26 cellular contexts compared by ENCODE assay signal in the genomic region with DNA sequence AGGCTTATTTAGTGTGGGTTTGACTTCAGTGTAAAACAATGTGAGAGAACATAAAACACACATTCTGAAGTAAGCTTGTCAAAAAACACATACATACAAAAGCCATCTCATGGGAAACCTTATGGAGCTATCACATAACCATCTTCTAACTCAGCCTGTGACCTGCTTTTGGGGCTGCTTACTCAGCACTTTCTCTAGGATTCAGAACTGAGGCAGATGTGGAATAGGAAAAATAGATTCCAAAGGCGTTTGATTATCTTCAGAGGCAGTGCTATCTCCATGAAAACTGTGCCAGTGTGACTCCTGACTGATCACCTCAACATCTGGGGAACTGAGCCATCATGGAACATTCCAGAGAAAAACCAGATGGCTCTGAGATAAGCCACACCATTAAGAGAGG. TPM values are rescaled to one million over a fixed set of nuclear protein-coding genes. Genes with fewer than 3 reads are reported as not detected.
A peak's percentile ranks its signal among the peaks of the same experiment; 100 is the strongest.
DNase-seq lines count a peak whose midpoint lies in the region; ATAC-seq, FAIRE-seq and TF ChIP-seq lines count a peak whose summit lies in the region.
"Had no signal": no experiment of that assay in that cellular context is flagged by ENCODE, and none has a peak within 500 bp of the region (broad histone marks: within the 10 kb centered on the region; RNA-seq: fewer than 3 reads in every experiment).

No MANE protein-coding gene starts in this region.

- H3K4me3 Mint-ChIP-seq in activated CD8-positive, alpha-beta memory T cell treated with anti-CD3 and anti-CD28 coated beads, Interleukin-2, amount 10 ng/mL, durations not matched to agents 7 days and 5 days, result no peak overlapping the region
- H3K4me3 Mint-ChIP-seq: CD14-positive monocyte; CD4-positive, alpha-beta T cell; CD8-positive, alpha-beta memory T cell; GM23338; HFFc6 had no signal

- H3K4me2 ChIP-seq in K562 (ENCODE audit: insufficient read depth, low read length), result no peak overlapping the region
- H3K4me2 ChIP-seq: BLaER1 treated with 17β-estradiol and CSF1 and Interleukin-3, amounts not matched to agents 10 nM and 100 nM; GM23338 had no signal

- H3K4me1 ChIP-seq in K562 (replicated peaks in 1 of 2; ENCODE audit: control insufficient read depth in 2 of 2, insufficient read depth in 2 of 2, low read length in 2 of 2) (peaks cover 0 to 5% of the 10 kb centered on the region in 2 experiments; a peak in 1 of 5 replicates), esophagus muscularis mucosa (no peaks in the 10 kb centered on the region)
- H3K4me1 ChIP-seq: BE2C; BLaER1 treated with 17β-estradiol and CSF1 and Interleukin-3, amounts not matched to agents 10 nM and 100 nM; HAP-1 had no signal

- CTCF ChIA-PET in activated CD8-positive, alpha-beta memory T cell treated with anti-CD3 and anti-CD28 coated beads, Interleukin-2, amount 10 ng/mL, durations not matched to agents 7 days and 5 days (lab: Charles Lee), result interaction anchor here (1.6 kb wide), 1 partner anchor 16 kb away, joined by 3 read pairs; no protein-coding TSS in a partner anchor
- CTCF ChIA-PET in K562 (lab: Yijun Ruan, JAX; ENCODE audit: low intra/inter-chr PET ratio), result no interaction called here

- TF ChIP-seq RAD21 in K562 (CRISPR knock-in tag; conservative IDR thresholded peaks at IDR 0.05 in 1 of 2, IDR thresholded peaks at IDR 0.05 in 1 of 2), result no peak

- TF ChIP-seq POLR2A in K562 (conservative IDR thresholded peaks at IDR 0.05), result no peak
- TF ChIP-seq POLR2A in esophagus muscularis mucosa (IDR thresholded peaks at IDR 0.05; ENCODE audit: low read depth), result no peak

- in situ Hi-C loops in K562 (cut with MboI), result no loop called here

- no peaks in the 10 kb centered on the region for H3K27me3 Mint-ChIP-seq in activated CD8-positive, alpha-beta memory T cell treated with anti-CD3 and anti-CD28 coated beads, Interleukin-2, amount 10 ng/mL, durations not matched to agents 7 days and 5 days
- H3K27me3 Mint-ChIP-seq: CD4-positive, alpha-beta T cell; CD8-positive, alpha-beta memory T cell had no signal

- no TSS peak for BruUV-seq in K562 (replicated peaks; lab: Mats Ljungman, UMichigan)

- intact Hi-C loops in K562 (cut with micrococcal nuclease) (no loop called here), esophagus muscularis mucosa (cut with DNase I) (no loop called here)

- no peaks in the 10 kb centered on the region for H4K20me1 ChIP-seq in K562 (replicated peaks; ENCODE audit: control insufficient read depth, insufficient read depth, low read length)
- H4K20me1 ChIP-seq: BLaER1 treated with 17β-estradiol and CSF1 and Interleukin-3, amounts not matched to agents 10 nM and 100 nM had no signal

- H3K4me3 ChIP-seq in K562 (no peak overlapping the region), esophagus muscularis mucosa (no peak overlapping the region)
- H3K4me3 ChIP-seq: BLaER1 treated with 17β-estradiol and CSF1 and Interleukin-3, amounts not matched to agents 10 nM and 100 nM; GM12878; GM23338; HAP-1 had no signal

- H3K36me3 ChIP-seq in K562 (ENCODE audit: control insufficient read depth, insufficient read depth, low read length) (no peaks in the 10 kb centered on the region), esophagus muscularis mucosa (no peaks in the 10 kb centered on the region)
- H3K36me3 ChIP-seq: BE2C, HAP-1 had no signal

- H3K79me2 ChIP-seq in K562 (ENCODE audit: control insufficient read depth, insufficient read depth, low read length), result no peaks in the 10 kb centered on the region

- H3K27ac ChIP-seq in K562 (ENCODE audit: extremely low read depth, low read depth, low read length), result no peak overlapping the region
- H3K27ac ChIP-seq in esophagus muscularis mucosa (replicated peaks in 1 of 4), result no peak overlapping the region
- H3K27ac ChIP-seq: 22Rv1; BLaER1 treated with 17β-estradiol and CSF1 and Interleukin-3, amounts not matched to agents 10 nM and 100 nM had no signal

- H3K27ac Mint-ChIP-seq in activated CD8-positive, alpha-beta memory T cell treated with anti-CD3 and anti-CD28 coated beads, Interleukin-2, amount 10 ng/mL, durations not matched to agents 7 days and 5 days, result no peak overlapping the region
- H3K27ac Mint-ChIP-seq: CD14-positive monocyte; CD4-positive, alpha-beta T cell; CD8-positive, alpha-beta memory T cell; GM23338; HFFc6 had no signal

- no peak for FAIRE-seq in K562 (lab: Jason Lieb, UNC)
- FAIRE-seq: A204.1, D721Med, GM12878, GM19239, H54 had no signal

- H3K4me1 Mint-ChIP-seq in activated CD8-positive, alpha-beta memory T cell treated with anti-CD3 and anti-CD28 coated beads, Interleukin-2, amount 10 ng/mL, durations not matched to agents 7 days and 5 days, result no peaks in the 10 kb centered on the region
- H3K4me1 Mint-ChIP-seq: CD14-positive monocyte; CD8-positive, alpha-beta memory T cell had no signal

- H3K9me3 ChIP-seq in K562 (replicated peaks; ENCODE audit: control insufficient read depth, insufficient read depth, low read depth, low read length) (no peaks in the 10 kb centered on the region), esophagus muscularis mucosa (no peaks in the 10 kb centered on the region)
- H3K9me3 ChIP-seq: BE2C; BLaER1 treated with 17β-estradiol and CSF1 and Interleukin-3, amounts not matched to agents 10 nM and 100 nM; HAP-1 had no signal

- H2AFZ ChIP-seq in K562 (ENCODE audit: low read depth, low read length), result no peak overlapping the region
- H2AFZ ChIP-seq: GM23338 had no signal

- WGBS in K562 (ENCODE audit: insufficient coverage, low coverage, missing lambda C conversion rate), result 0% methylated on average over 1 of the region's 1 CpG
- WGBS in esophagus muscularis mucosa, result 62% methylated on average over 1 of the region's 1 CpG

- H3K9me1 ChIP-seq in K562 (ENCODE audit: control insufficient read depth, insufficient read depth, low read length), result no peaks in the 10 kb centered on the region

- DNase-seq in activated CD8-positive, alpha-beta memory T cell treated with anti-CD3 and anti-CD28 coated beads, Interleukin-2, amount 10 ng/mL, durations not matched to agents 7 days and 5 days, result peak; percentile 30
- no peak for DNase-seq in activated CD8-positive, alpha-beta memory T cell treated with anti-CD3 and anti-CD28 coated beads, Interleukin-2, amount 50 U/mL, for 48 hours
- DNase-seq in K562 (ENCODE audit: extremely low read depth in 1 of 4, low spot score in 3 of 4) (no peak), esophagus muscularis mucosa (ENCODE audit: extremely low spot score) (peak; percentile 62), cerebellar nuclear complex (lab: John Stamatoyannopoulos, UW) (no peak), NCI-H446 (lab: John Stamatoyannopoulos, UW) (no peak)
- DNase-seq: ACHN; AML-193; BE2C; CD4-positive, alpha-beta T cell; CD8-positive, alpha-beta memory T cell; DMS 273 treated with DMSO at 0.1 percent for 48 hours; DMS79; EL; GDM1; HFFc6 had no signal

- POLR2A ChIA-PET in K562 (lab: Yijun Ruan, JAX), result no interaction called here

- H3K36me3 Mint-ChIP-seq in activated CD8-positive, alpha-beta memory T cell treated with anti-CD3 and anti-CD28 coated beads, Interleukin-2, amount 10 ng/mL, durations not matched to agents 7 days and 5 days, result no peaks in the 10 kb centered on the region
- H3K36me3 Mint-ChIP-seq: CD8-positive, alpha-beta memory T cell had no signal

- no peak for TF ChIP-seq EP300 in K562 (IDR thresholded peaks at IDR 0.05; ENCODE audit: low read length)
- TF ChIP-seq EP300 in esophagus muscularis mucosa (IDR thresholded peaks at IDR 0.05), result no peak

- TF ChIP-seq CTCF in K562 (IDR thresholded peaks at IDR 0.05 in 2 of 3, conservative IDR thresholded peaks at IDR 0.05 in 1 of 3; ENCODE audit: insufficient read depth in 2 of 3, low read depth in 1 of 3, low read length in 3 of 3) (no peak), esophagus muscularis mucosa (IDR thresholded peaks at IDR 0.05) (no peak)

- H3K9ac ChIP-seq in K562 (ENCODE audit: insufficient read depth in 1 of 2, low read depth in 2 of 2, low read length in 2 of 2), result no peak overlapping the region
- H3K9ac ChIP-seq: BLaER1 treated with 17β-estradiol and CSF1 and Interleukin-3, amounts not matched to agents 10 nM and 100 nM had no signal

- ATAC-seq in activated CD8-positive, alpha-beta memory T cell treated with anti-CD3 and anti-CD28 coated beads, Interleukin-2, amount 10 ng/mL, durations not matched to agents 7 days and 5 days, result no peak
- ATAC-seq in K562, result no peak
- ATAC-seq: GM12878, GM23338 had no signal

- no peaks in the 10 kb centered on the region for H3K9me3 Mint-ChIP-seq in activated CD8-positive, alpha-beta memory T cell treated with anti-CD3 and anti-CD28 coated beads, Interleukin-2, amount 10 ng/mL, durations not matched to agents 7 days and 5 days (ENCODE audit: low read depth)
- H3K9me3 Mint-ChIP-seq: CD14-positive monocyte; CD4-positive, alpha-beta T cell; CD8-positive, alpha-beta memory T cell; GM23338; HFFc6 had no signal

- H3K27me3 ChIP-seq in K562 (ENCODE audit: control insufficient read depth in 2 of 2, insufficient read depth in 2 of 2, low read length in 2 of 2) (peaks cover 11 to 15% of the 10 kb centered on the region in 2 experiments; a peak in 3 of 5 replicates), esophagus muscularis mucosa (no peaks in the 10 kb centered on the region)
- H3K27me3 ChIP-seq: BLaER1 treated with 17β-estradiol and CSF1 and Interleukin-3, amounts not matched to agents 10 nM and 100 nM had no signal

RNA-seq across cellular contexts. Expression of a gene that starts 13.5 kb away (rescaled TPM):
- under 1 TPM; 0.16 to 0.38 TPM for total RNA-seq in activated CD8-positive, alpha-beta memory T cell treated with anti-CD3 and anti-CD28 coated beads, Interleukin-2, amount 10 ng/mL, durations not matched to agents 7 days and 5 days
- 0.90 and 1.3 TPM in 2 replicates for total RNA-seq in K562 (2011; cell fraction: chromatin; rRNA removed; ENCODE audit: low replicate concordance)
- total RNA-seq in K562 (2011; cell fraction: nucleolus; rRNA removed), result not detected in 2 replicates
- 2.4 TPM in 1 of 2 replicates, not detected in the other for total RNA-seq in K562 (2011; cell fraction: nucleoplasm; rRNA removed)
- total RNA-seq in K562 (2014; rRNA removed), result not detected in 2 replicates
- not detected in 2 replicates for total RNA-seq in K562 (2014; rRNA removed; fragmentation: Illumina TruSeq; extraction: Trizol)
- 0.04 TPM in 1 of 2 replicates, not detected in the other for total RNA-seq in K562 (2015; rRNA removed; fragmentation: Illumina TruSeq; extraction: Trizol)
- 0.20 TPM in 1 of 2 replicates, not detected in the other for total RNA-seq in K562 (2021)
- 0.03 and 0.36 TPM in 2 replicates for polyA plus RNA-seq in K562 (2011; rRNA removed)
- polyA plus RNA-seq in K562 (2011; cell fraction: cytosol; rRNA removed), result 0.03 TPM in 1 of 2 replicates, not detected in the other
- 0.34 and 0.76 TPM in 2 replicates for polyA plus RNA-seq in K562 (2011; cell fraction: nucleus; rRNA removed)
- polyA plus RNA-seq in K562 (2012), result 0.09 and 0.12 TPM in 2 replicates
- 0.03 and 0.04 TPM in 2 replicates for polyA plus RNA-seq in K562 (2014; fragmentation: Illumina TruSeq; extraction: Trizol)
- polyA plus RNA-seq in K562 (2014; fragmentation: Nextera tagmentation; extraction: Ambion mirVana), result not detected
- polyA plus RNA-seq in K562 (2014; rRNA removed), result 0.28 TPM in 1 of 2 replicates, not detected in the other
- polyA minus RNA-seq in K562 (2011; rRNA and poly(A)+ RNA removed), result not detected in 2 replicates
- not detected in 2 replicates for polyA minus RNA-seq in K562 (2011; cell fraction: cytosol; rRNA and poly(A)+ RNA removed)
- polyA minus RNA-seq in K562 (2011; cell fraction: nucleus; rRNA and poly(A)+ RNA removed), result not detected in 2 replicates
- 1 to 10 TPM in 1 of 4 donors, not detected in 3; 1.2 TPM for total RNA-seq in esophagus muscularis mucosa
- total RNA-seq: HFFc6 had no signal
- polyA plus RNA-seq: CD8-positive, alpha-beta memory T cell had no signal

RNA-seq across cellular contexts. Expression of a gene that starts 39.5 kb away (rescaled TPM):
- total RNA-seq in activated CD8-positive, alpha-beta memory T cell treated with anti-CD3 and anti-CD28 coated beads, Interleukin-2, amount 10 ng/mL, durations not matched to agents 7 days and 5 days, result 1 to 10 TPM; 1.3 to 1.4 TPM
- total RNA-seq in K562 (2011; cell fraction: chromatin; rRNA removed; ENCODE audit: low replicate concordance), result not detected in 2 replicates
- total RNA-seq in K562 (2011; cell fraction: nucleolus; rRNA removed), result not detected in 2 replicates
- not detected in 2 replicates for total RNA-seq in K562 (2011; cell fraction: nucleoplasm; rRNA removed)
- not detected in 2 replicates for total RNA-seq in K562 (2014; rRNA removed)
- not detected in 2 replicates for total RNA-seq in K562 (2014; rRNA removed; fragmentation: Illumina TruSeq; extraction: Trizol)
- not detected in 2 replicates for total RNA-seq in K562 (2015; rRNA removed; fragmentation: Illumina TruSeq; extraction: Trizol)
- not detected in 2 replicates for total RNA-seq in K562 (2021)
- polyA plus RNA-seq in K562 (2011; rRNA removed), result not detected in 2 replicates
- polyA plus RNA-seq in K562 (2011; cell fraction: cytosol; rRNA removed), result not detected in 2 replicates
- not detected in 2 replicates for polyA plus RNA-seq in K562 (2011; cell fraction: nucleus; rRNA removed)
- polyA plus RNA-seq in K562 (2012), result not detected in 2 replicates
- polyA plus RNA-seq in K562 (2014; fragmentation: Illumina TruSeq; extraction: Trizol), result not detected in 2 replicates
- not detected for polyA plus RNA-seq in K562 (2014; fragmentation: Nextera tagmentation; extraction: Ambion mirVana)
- not detected in 2 replicates for polyA plus RNA-seq in K562 (2014; rRNA removed)
- not detected in 2 replicates for polyA minus RNA-seq in K562 (2011; rRNA and poly(A)+ RNA removed)
- not detected in 2 replicates for polyA minus RNA-seq in K562 (2011; cell fraction: cytosol; rRNA and poly(A)+ RNA removed)
- not detected in 2 replicates for polyA minus RNA-seq in K562 (2011; cell fraction: nucleus; rRNA and poly(A)+ RNA removed)
- total RNA-seq in esophagus muscularis mucosa, result under 1 TPM in 3 of 4 donors, not detected in 1; 0.17 to 0.66 (median 0.52) TPM

RNA-seq across cellular contexts. Expression of a gene that starts 40.2 kb away (rescaled TPM):
- under 1 TPM; 0.12 to 0.50 TPM for total RNA-seq in activated CD8-positive, alpha-beta memory T cell treated with anti-CD3 and anti-CD28 coated beads, Interleukin-2, amount 10 ng/mL, durations not matched to agents 7 days and 5 days
- not detected in 2 replicates for total RNA-seq in K562 (2011; cell fraction: chromatin; rRNA removed; ENCODE audit: low replicate concordance)
- total RNA-seq in K562 (2011; cell fraction: nucleolus; rRNA removed), result not detected in 2 replicates
- not detected in 2 replicates for total RNA-seq in K562 (2011; cell fraction: nucleoplasm; rRNA removed)
- not detected in 2 replicates for total RNA-seq in K562 (2014; rRNA removed)
- not detected in 2 replicates for total RNA-seq in K562 (2014; rRNA removed; fragmentation: Illumina TruSeq; extraction: Trizol)
- total RNA-seq in K562 (2015; rRNA removed; fragmentation: Illumina TruSeq; extraction: Trizol), result not detected in 2 replicates
- not detected in 2 replicates for total RNA-seq in K562 (2021)
- not detected in 2 replicates for polyA plus RNA-seq in K562 (2011; rRNA removed)
- not detected in 2 replicates for polyA plus RNA-seq in K562 (2011; cell fraction: cytosol; rRNA removed)
- not detected in 2 replicates for polyA plus RNA-seq in K562 (2011; cell fraction: nucleus; rRNA removed)
- not detected in 2 replicates for polyA plus RNA-seq in K562 (2012)
- polyA plus RNA-seq in K562 (2014; fragmentation: Illumina TruSeq; extraction: Trizol), result not detected in 2 replicates
- not detected for polyA plus RNA-seq in K562 (2014; fragmentation: Nextera tagmentation; extraction: Ambion mirVana)
- not detected in 2 replicates for polyA plus RNA-seq in K562 (2014; rRNA removed)
- not detected in 2 replicates for polyA minus RNA-seq in K562 (2011; rRNA and poly(A)+ RNA removed)
- polyA minus RNA-seq in K562 (2011; cell fraction: cytosol; rRNA and poly(A)+ RNA removed), result not detected in 2 replicates
- not detected in 2 replicates for polyA minus RNA-seq in K562 (2011; cell fraction: nucleus; rRNA and poly(A)+ RNA removed)
- total RNA-seq in esophagus muscularis mucosa, result under 1 TPM in 1 of 4 donors, not detected in 3; 0.17 TPM
- total RNA-seq: GM12878, GM23338, HFFc6 had no signal
- polyA plus RNA-seq: CD14-positive monocyte; CD8-positive, alpha-beta memory T cell; GM23338 had no signal

RNA-seq across cellular contexts. Expression of a gene that starts 52.8 kb away (rescaled TPM):
- total RNA-seq in activated CD8-positive, alpha-beta memory T cell treated with anti-CD3 and anti-CD28 coated beads, Interleukin-2, amount 10 ng/mL, durations not matched to agents 7 days and 5 days, result 10 to 100 TPM; 42.4 to 52.9 TPM
- 12.4 and 32.0 TPM in 2 replicates for total RNA-seq in K562 (2011; cell fraction: chromatin; rRNA removed; ENCODE audit: low replicate concordance)
- total RNA-seq in K562 (2011; cell fraction: nucleolus; rRNA removed), result 6.5 and 7.2 TPM in 2 replicates
- 15.5 and 30.9 TPM in 2 replicates for total RNA-seq in K562 (2011; cell fraction: nucleoplasm; rRNA removed)
- total RNA-seq in K562 (2014; rRNA removed) (25.2 and 27.8 TPM in 2 replicates), K562 (2014; rRNA removed; fragmentation: Illumina TruSeq; extraction: Trizol) (42.9 and 47.0 TPM in 2 replicates), K562 (2015; rRNA removed; fragmentation: Illumina TruSeq; extraction: Trizol) (39.2 and 40.5 TPM in 2 replicates), K562 (2021) (32.9 and 33.2 TPM in 2 replicates), esophagus muscularis mucosa (10 to 100 TPM; 47.8 to 75.0 (median 64.5) TPM)
- polyA plus RNA-seq in K562 (2011; rRNA removed) (39.3 and 57.4 TPM in 2 replicates), K562 (2014; fragmentation: Illumina TruSeq; extraction: Trizol) (45.8 and 58.1 TPM in 2 replicates), K562 (2014; fragmentation: Nextera tagmentation; extraction: Ambion mirVana) (10 to 100 TPM; 37.6 to 46.8 TPM), K562 (2014; rRNA removed) (35.7 and 42.9 TPM in 2 replicates)
- polyA plus RNA-seq in K562 (2011; cell fraction: cytosol; rRNA removed), result 16.1 and 28.4 TPM in 2 replicates
- 21.6 and 26.4 TPM in 2 replicates for polyA plus RNA-seq in K562 (2011; cell fraction: nucleus; rRNA removed)
- polyA plus RNA-seq in K562 (2012), result 33.7 and 49.1 TPM in 2 replicates
- 38.7 and 44.6 TPM in 2 replicates for polyA minus RNA-seq in K562 (2011; rRNA and poly(A)+ RNA removed)
- 16.6 and 19.8 TPM in 2 replicates for polyA minus RNA-seq in K562 (2011; cell fraction: cytosol; rRNA and poly(A)+ RNA removed)
- 11.7 and 15.2 TPM in 2 replicates for polyA minus RNA-seq in K562 (2011; cell fraction: nucleus; rRNA and poly(A)+ RNA removed)

Comparison
In these comparisons a context has a peak if more than half of its experiments do, and no peak if none do; other contexts are left out.
1. DNase-seq: peak in activated CD8-positive, alpha-beta memory T cell treated with anti-CD3 and anti-CD28 coated beads, Interleukin-2, amount 10 ng/mL, durations not matched to agents 7 days and 5 days (single experiment) and esophagus muscularis mucosa (single experiment); none in activated CD8-positive, alpha-beta memory T cell treated with anti-CD3 and anti-CD28 coated beads, Interleukin-2, amount 50 U/mL, for 48 hours (single experiment), K562 (0 of 4), cerebellar nuclear complex (0 of 2) and NCI-H446 (0 of 2).